ENCODE assay signal across 8 cellular contexts in the genomic region with DNA sequence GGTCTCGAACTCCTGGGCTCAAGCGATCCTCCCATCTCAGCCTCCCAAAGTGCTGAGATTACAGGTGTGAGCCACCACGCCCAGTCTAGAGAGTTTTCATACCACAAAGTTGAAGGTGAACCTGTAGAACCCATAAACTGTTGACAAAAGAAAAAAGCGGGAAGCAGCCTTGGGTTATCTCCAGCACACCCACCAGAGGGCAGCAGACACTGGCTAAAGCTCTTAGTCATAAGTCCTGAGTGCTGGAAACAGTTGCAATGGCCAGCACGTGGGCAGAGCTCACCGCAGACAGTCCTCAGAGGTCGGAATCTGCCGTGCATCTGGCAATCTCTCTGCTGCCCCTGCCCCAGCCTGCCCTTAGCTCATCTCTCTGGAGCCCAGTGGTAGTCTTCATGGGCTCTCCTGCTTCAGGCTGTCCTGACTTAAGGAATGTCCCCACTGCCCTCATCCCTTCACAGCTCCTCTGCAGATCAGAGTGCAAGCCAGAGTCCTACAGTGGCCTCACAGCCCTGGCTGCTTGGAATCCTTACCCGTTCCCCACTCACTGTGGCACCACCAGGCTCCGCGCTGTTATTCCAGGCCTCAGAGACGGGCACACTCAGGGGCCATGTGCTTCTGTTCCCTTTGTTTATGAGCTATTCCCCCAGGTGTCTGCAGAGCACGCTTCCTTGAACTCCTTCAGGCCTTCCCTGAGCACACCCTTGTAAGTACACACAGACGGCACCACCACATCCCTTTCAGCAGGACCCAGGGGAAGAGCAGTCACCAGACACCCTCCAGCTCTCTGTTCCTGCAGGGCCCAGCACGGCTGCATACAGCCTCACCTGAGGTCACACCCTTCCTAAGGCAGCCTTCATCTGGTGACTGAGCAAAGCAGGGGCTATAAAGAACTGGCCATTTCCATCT. TPM values are rescaled to one million over a fixed set of nuclear protein-coding genes. Genes with fewer than 3 reads are reported as not detected.
DNase-seq lines count a peak whose midpoint lies in the region; ATAC-seq and TF ChIP-seq lines count a peak whose summit lies in the region.

No MANE protein-coding gene starts in this region.

- H3K27me3 ChIP-seq in kidney epithelial cell (ENCODE audit: control insufficient read depth, insufficient read depth, low read length) = no peaks in the 10 kb centered on the region

- peak; percentile 72 for ATAC-seq in HG03108 (IDR thresholded peaks at IDR 0.05; ENCODE audit: unreplicated experiment)
- no peak for ATAC-seq in HG03159 (IDR thresholded peaks at IDR 0.05; ENCODE audit: unreplicated experiment)

- TF ChIP-seq CTCF in kidney epithelial cell (IDR thresholded peaks at IDR 0.05; ENCODE audit: insufficient read depth, low read length, poor library complexity, severe bottlenecking) = peak; percentile 90

- H3K36me3 ChIP-seq in kidney epithelial cell (ENCODE audit: control insufficient read depth, insufficient read depth, low read length) = no peaks in the 10 kb centered on the region

- H3K4me3 ChIP-seq in kidney epithelial cell (ENCODE audit: low read depth, low read length) = no peak overlapping the region

- in situ Hi-C loops in G401 (cut with HindIII; ENCODE audit: low sequenced_read_pairs) = no loop called here

- DNase-seq in G401 (ENCODE audit: low spot score) = peak; percentile 94
- DNase-seq in NCI-H510A (lab: John Stamatoyannopoulos, UW) = peak; percentile 34
- DNase-seq in activated CD4-positive, CD25-positive, alpha-beta regulatory T cell (lab: John Stamatoyannopoulos, UW) = peak; percentile 31 to 54 (median 37)
- peak; percentile 62 for DNase-seq in central memory CD4-positive, alpha-beta T cell
- DNase-seq in kidney epithelial cell (ENCODE audit: low read depth) = peak; percentile 66
- DNase-seq in stimulated activated CD4-positive, alpha-beta T cell treated with anti-CD3 and anti-CD28 coated beads, Interleukin-1b, Interleukin-23, amount 100 ng/mL, for 4 hours (ENCODE audit: low read depth in 2 of 2) = peak; percentile 57 to 60

RNA-seq across cellular contexts. Expression of gene ELP6, which starts 8.8 kb away (rescaled TPM):
- 59.2 and 87.4 TPM in 2 replicates for total RNA-seq in G401 (2014; rRNA removed; shearing (Covaris generic))
- total RNA-seq in kidney epithelial cell = 29.5 and 30.7 TPM in 2 replicates

RNA-seq across cellular contexts. Expression of gene SCAP, which starts 46.6 kb away (rescaled TPM):
- total RNA-seq in G401 (2014; rRNA removed; shearing (Covaris generic)) = 62.5 and 81.4 TPM in 2 replicates
- total RNA-seq in kidney epithelial cell = 67.4 and 70.9 TPM in 2 replicates

RNA-seq across cellular contexts. Expression of gene CSPG5, which starts 56.3 kb away (rescaled TPM):
- total RNA-seq in G401 (2014; rRNA removed; shearing (Covaris generic)) = 5.9 and 8.5 TPM in 2 replicates
- 0.48 and 0.71 TPM in 2 replicates for total RNA-seq in kidney epithelial cell

Comparison
In these comparisons a context has a peak if more than half of its experiments do, and no peak if none do; other contexts are left out.
1. DNase-seq: peak in every context shown above with its lines; median percentile 94 in G401; 66 in kidney epithelial cell; 62 in central memory CD4-positive, alpha-beta T cell; 58 in stimulated activated CD4-positive, alpha-beta T cell treated with anti-CD3 and anti-CD28 coated beads, Interleukin-1b, Interleukin-23, amount 100 ng/mL, for 4 hours; 37 in activated CD4-positive, CD25-positive, alpha-beta regulatory T cell; 34 in NCI-H510A.